26 cellular contexts compared by ENCODE assay signal in the genomic region with DNA sequence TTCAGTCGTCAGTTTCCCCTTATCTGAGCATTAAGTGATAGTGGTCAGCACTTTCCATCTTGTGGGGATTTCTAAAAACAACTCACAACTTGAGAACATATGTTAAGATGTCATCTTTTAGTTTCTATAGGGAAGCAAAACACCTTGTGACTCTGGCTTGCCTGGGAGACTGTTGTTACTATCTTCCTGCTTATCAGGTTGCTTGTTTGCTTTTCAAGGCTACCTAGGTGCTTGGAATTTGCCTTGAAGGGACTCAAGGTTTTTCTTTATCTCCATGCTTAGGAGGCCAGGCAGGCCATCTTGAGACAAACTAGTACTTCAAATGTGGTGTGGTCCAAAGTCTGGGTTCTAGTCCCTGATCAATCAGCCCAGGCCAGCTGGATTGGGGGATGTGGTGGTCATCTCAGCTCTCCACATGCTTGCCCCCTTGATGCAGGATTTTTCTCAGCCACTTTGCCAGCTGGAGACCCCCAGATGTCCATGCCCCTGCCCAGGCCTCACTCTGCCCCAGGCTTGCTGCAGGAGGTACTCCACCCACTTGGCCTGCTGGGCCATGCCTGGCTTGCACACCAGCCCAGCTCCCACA.
"Had no signal": no experiment of that assay in that cellular context is flagged by ENCODE, and none has a peak within 500 bp of the region (broad histone marks: within the 10 kb centered on the region; RNA-seq: fewer than 3 reads in every experiment).

No MANE protein-coding gene starts in this region.

- H3K4me1 ChIP-seq: heart right ventricle, psoas muscle, tibial artery had no signal

- H3K4me3 ChIP-seq: heart right ventricle, lung, ovary, psoas muscle, tibial artery had no signal

- H3K36me3 ChIP-seq: heart right ventricle, neutrophil, ovary, tibial artery, WERI-Rb-1 had no signal

- ATAC-seq: heart right ventricle, left lobe of liver, psoas muscle, right cardiac atrium had no signal

- FAIRE-seq: endometrium, TTC549, urothelium cell line had no signal

- H3K27ac ChIP-seq: heart right ventricle, neutrophil, ovary, psoas muscle, tibial artery, WERI-Rb-1 had no signal

- H3K9me3 ChIP-seq: neutrophil, tibial artery had no signal

- DNase-seq: activated CD4-positive, alpha-beta T cell treated with anti-CD3 and anti-CD28 coated beads, Interleukin-2, amount 50 U/mL, for 1 hour; activated CD4-positive, CD25-positive, alpha-beta regulatory T cell treated with anti-CD3 and anti-CD28 coated beads, Interleukin-2, amount 50 U/mL, for 72 hours; activated CD8-positive, alpha-beta memory T cell treated with anti-CD3 and anti-CD28 coated beads for 24 hours; activated CD8-positive, alpha-beta memory T cell treated with anti-CD3 and anti-CD28 coated beads, Interleukin-2, amount 50 U/mL, for 4 hours; activated naive CD4-positive, alpha-beta T cell; activated naive CD8-positive, alpha-beta T cell treated with anti-CD3 and anti-CD28 coated beads for 36 hours; activated T-cell treated with anti-CD3 and anti-CD28 coated beads, Interleukin-2, amount 50 U/mL, for 24 hours; cerebellar nuclear complex; cortex of kidney; erythroblast; foreskin fibroblast; heart right ventricle; midbrain; ovary; psoas muscle; right cardiac atrium; stimulated activated CD4-positive, alpha-beta T cell treated with anti-CD3 and anti-CD28 coated beads, Interleukin-1b, Interleukin-23, amount 100 ng/mL, for 48 hours; T-helper 1 cell; tibial artery; WERI-Rb-1 had no signal

- H3K27me3 ChIP-seq: neutrophil, ovary, tibial artery had no signal
